Comparison of ENCODE assay signal across 19 cellular contexts in the genomic region with DNA sequence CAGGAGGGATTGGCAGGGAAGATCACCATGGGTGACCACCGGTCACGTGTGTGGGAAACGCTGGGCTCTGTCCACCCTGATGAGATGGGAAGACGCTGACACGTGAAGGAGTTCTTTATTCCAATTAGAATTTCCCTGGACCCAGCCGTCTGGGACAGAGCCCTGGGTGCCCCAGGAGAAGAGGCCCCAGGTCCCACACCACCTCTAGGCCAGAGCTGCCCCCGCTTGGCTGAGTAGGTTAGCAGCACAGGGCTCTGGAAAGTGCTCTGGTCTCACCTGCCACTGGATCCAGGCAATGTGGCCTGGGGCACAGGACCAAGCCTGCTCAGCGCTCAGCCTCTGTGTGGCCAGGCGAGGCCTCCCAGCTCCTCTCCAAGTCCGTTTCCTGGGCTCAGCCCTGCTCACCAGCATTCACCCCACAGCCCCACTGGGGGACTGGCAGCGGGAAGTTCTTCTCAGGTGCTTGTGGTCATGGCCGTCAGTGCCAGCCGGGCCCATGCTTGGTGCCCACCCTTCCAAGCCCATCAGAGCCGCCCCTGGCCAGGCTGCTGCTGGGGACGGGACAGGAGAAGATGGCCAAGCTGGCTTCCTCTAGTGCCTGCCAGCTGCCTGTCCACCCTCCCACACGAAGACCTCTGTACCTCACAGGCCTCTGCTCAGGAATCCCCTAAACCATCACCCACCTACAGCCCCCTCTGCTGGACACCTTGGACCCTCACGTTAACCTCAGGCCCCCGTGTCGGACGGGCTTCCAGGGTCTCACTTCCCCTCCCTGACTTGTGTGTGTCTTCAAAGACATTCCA.
A peak's percentile ranks its signal among the peaks of the same experiment; 100 is the strongest.
DNase-seq lines count a peak whose midpoint lies in the region; ATAC-seq and TF ChIP-seq lines count a peak whose summit lies in the region.
"Had no signal": no experiment of that assay in that cellular context is flagged by ENCODE, and none has a peak within 500 bp of the region (broad histone marks: within the 10 kb centered on the region; RNA-seq: fewer than 3 reads in every experiment).

No MANE protein-coding gene starts in this region.

- peak overlapping the region; percentile 47 for H4K91ac ChIP-seq in neuronal stem cell (ENCODE audit: low read depth, low read length, poor library complexity)

- H3K9ac ChIP-seq in Karpas-422 (ENCODE audit: low read length) (no peak overlapping the region), endodermal cell (ENCODE audit: extremely low read depth, low read length, poor library complexity, severe bottlenecking) (no peak overlapping the region), neuronal stem cell (ENCODE audit: low read depth, low read length, poor library complexity) (peak overlapping the region; percentile 30)

- H3K4me2 ChIP-seq in Karpas-422 (ENCODE audit: low read depth, low read length, poor library complexity, severe bottlenecking) (no peak overlapping the region), neuronal stem cell (ENCODE audit: insufficient read depth, low read length, poor library complexity, severe bottlenecking) (no peak overlapping the region)

- no peaks in the 10 kb centered on the region for H3K9me2 ChIP-seq in Karpas-422 (replicated peaks; ENCODE audit: insufficient read depth, low read length)

- 85 to 94% methylated on average over 8 to 20 of the region's 20 CpGs for WGBS in endodermal cell (ENCODE audit: insufficient coverage in 1 of 2, insufficient read length in 1 of 2), 2 experiments
- no CpG with 5 or more reads among the region's 20 CpGs for WGBS in neuronal stem cell (ENCODE audit: extremely low coverage in 2 of 2, insufficient read length in 2 of 2, insufficient replicate concordance in 1 of 2), 2 donors

- peak; percentile 71 for TF ChIP-seq CTCF in endodermal cell (conservative IDR thresholded peaks at IDR 0.05)

- no peak for ATAC-seq in HG03439 (IDR thresholded peaks at IDR 0.05; ENCODE audit: unreplicated experiment)
- ATAC-seq: activated T-helper 17 cell treated with anti-CD3 and anti-CD28 coated beads, Interleukin-2, amount 50 U/mL, for 72 hours; heart right ventricle; left colon had no signal

- H2AK5ac ChIP-seq in neuronal stem cell (ENCODE audit: low read depth, low read length), result peak overlapping the region; percentile 98

- no peak overlapping the region for H3K27ac Mint-ChIP-seq in endodermal cell
- H3K27ac Mint-ChIP-seq: activated T-helper 17 cell treated with anti-CD3 and anti-CD28 coated beads, Interleukin-2, amount 50 U/mL, for 72 hours had no signal

- peak overlapping the region; percentile 86 for H3K18ac ChIP-seq in neuronal stem cell (ENCODE audit: low read length)

- H3K9me3 Mint-ChIP-seq in endodermal cell, result no peaks in the 10 kb centered on the region
- H3K9me3 Mint-ChIP-seq: activated T-helper 17 cell treated with anti-CD3 and anti-CD28 coated beads, Interleukin-2, amount 50 U/mL, for 72 hours had no signal

- H2BK12ac ChIP-seq in neuronal stem cell (ENCODE audit: low read length), result peak overlapping the region; percentile 82

- in situ Hi-C loops in KBM-7 (cut with MboI; ENCODE audit: low pct_unique_long_range_greater_than_20kb, low sequenced_read_pairs), result loop anchor here (25.0 kb wide), 1 partner anchor 169 kb away; the partner anchor contains the start of gene FGF19

- no peak overlapping the region for H3K27ac ChIP-seq in Karpas-422 (ENCODE audit: low read length)
- H3K27ac ChIP-seq in endodermal cell (ENCODE audit: low read depth, low read length), result no peak overlapping the region
- no peak overlapping the region for H3K27ac ChIP-seq in neuronal stem cell (replicated peaks; ENCODE audit: low read length)
- H3K27ac ChIP-seq: adrenal gland, heart right ventricle, right atrium auricular region, transverse colon had no signal

- no peaks in the 10 kb centered on the region for H3K27me3 Mint-ChIP-seq in endodermal cell (ENCODE audit: insufficient read depth)

- H3K9me3 ChIP-seq in Karpas-422 (ENCODE audit: low read length), result no peaks in the 10 kb centered on the region
- no peaks in the 10 kb centered on the region for H3K9me3 ChIP-seq in endodermal cell (ENCODE audit: control insufficient read depth, low read length)
- no peaks in the 10 kb centered on the region for H3K9me3 ChIP-seq in neuronal stem cell (replicated peaks in 1 of 2; ENCODE audit: control insufficient read depth in 2 of 2, insufficient read depth in 1 of 2, low read depth in 1 of 2, low read length in 2 of 2)
- H3K9me3 ChIP-seq: adrenal gland, heart right ventricle, right atrium auricular region, transverse colon had no signal

- H3K4me1 Mint-ChIP-seq in endodermal cell, result no peaks in the 10 kb centered on the region
- H3K4me1 Mint-ChIP-seq: activated T-helper 17 cell treated with anti-CD3 and anti-CD28 coated beads, Interleukin-2, amount 50 U/mL, for 72 hours had no signal

- peak overlapping the region; percentile 96 for H3K14ac ChIP-seq in neuronal stem cell (ENCODE audit: low read length)

- no peaks in the 10 kb centered on the region for H3K36me3 Mint-ChIP-seq in endodermal cell (ENCODE audit: low read depth)

- no peak overlapping the region for H3K4me3 Mint-ChIP-seq in endodermal cell
- H3K4me3 Mint-ChIP-seq: activated T-helper 17 cell treated with anti-CD3 and anti-CD28 coated beads, Interleukin-2, amount 50 U/mL, for 72 hours had no signal

- H4K8ac ChIP-seq in neuronal stem cell (ENCODE audit: low read depth, low read length), result no peak overlapping the region

- peak overlapping the region; percentile 98 for H2BK15ac ChIP-seq in neuronal stem cell (ENCODE audit: low read length)

- peak overlapping the region; percentile 59 for H3K4ac ChIP-seq in neuronal stem cell (ENCODE audit: low read length)

- no peaks in the 10 kb centered on the region for H3K79me2 ChIP-seq in Karpas-422 (ENCODE audit: low read length)

- H3K36me3 ChIP-seq in Karpas-422 (ENCODE audit: insufficient read depth, low read length), result no peaks in the 10 kb centered on the region
- H3K36me3 ChIP-seq in endodermal cell (ENCODE audit: control insufficient read depth, insufficient read depth, low read length), result no peaks in the 10 kb centered on the region
- no peaks in the 10 kb centered on the region for H3K36me3 ChIP-seq in neuronal stem cell (replicated peaks in 1 of 2; ENCODE audit: control insufficient read depth in 2 of 2, insufficient read depth in 2 of 2, low read length in 2 of 2)
- H3K36me3 ChIP-seq: adrenal gland, heart right ventricle, right atrium auricular region, transverse colon had no signal

- H2AFZ ChIP-seq in Karpas-422 (ENCODE audit: low read length) (no peak overlapping the region), neuronal stem cell (ENCODE audit: low read length) (no peak overlapping the region)

- no peaks in the 10 kb centered on the region for H3K27me3 ChIP-seq in Karpas-422 (ENCODE audit: low read length)
- no peaks in the 10 kb centered on the region for H3K27me3 ChIP-seq in endodermal cell (ENCODE audit: control insufficient read depth, insufficient read depth, low read length, poor library complexity, severe bottlenecking)
- peaks cover 0 to 3% (median 2%) of the 10 kb centered on the region in 3 experiments for H3K27me3 ChIP-seq in neuronal stem cell (ENCODE audit: control insufficient read depth in 3 of 3, insufficient read depth in 3 of 3, low read depth in 1 of 3, low read length in 3 of 3)
- H3K27me3 ChIP-seq: adrenal gland, right atrium auricular region, transverse colon had no signal

- no peak overlapping the region for H3K23ac ChIP-seq in neuronal stem cell (ENCODE audit: low read depth, low read length, poor library complexity)

- H2BK120ac ChIP-seq in neuronal stem cell (ENCODE audit: low read depth, low read length), result peak overlapping the region; percentile 44

- H3K4me3 ChIP-seq in Karpas-422 (ENCODE audit: low read length) (no peak overlapping the region), endodermal cell (ENCODE audit: low read length) (no peak overlapping the region), neuronal stem cell (ENCODE audit: low read length in 2 of 2) (no peak overlapping the region)
- H3K4me3 ChIP-seq: adrenal gland, heart right ventricle, right atrium auricular region, transverse colon had no signal

- H4K20me1 ChIP-seq in Karpas-422 (ENCODE audit: insufficient read depth, low read depth, low read length), result no peaks in the 10 kb centered on the region

- no peaks in the 10 kb centered on the region for H3K4me1 ChIP-seq in Karpas-422 (ENCODE audit: low read length)
- H3K4me1 ChIP-seq in endodermal cell (ENCODE audit: control insufficient read depth, insufficient read depth, low read length), result no peaks in the 10 kb centered on the region
- peaks cover 0 to 5% of the 10 kb centered on the region in 2 donors for H3K4me1 ChIP-seq in neuronal stem cell (ENCODE audit: control insufficient read depth in 2 of 2, insufficient read depth in 1 of 2, low read depth in 1 of 2, low read length in 2 of 2)
- H3K4me1 ChIP-seq: adrenal gland, heart right ventricle, right atrium auricular region, transverse colon had no signal

- H3K79me1 ChIP-seq in neuronal stem cell (ENCODE audit: low read depth, low read length), result no peaks in the 10 kb centered on the region

- H2BK5ac ChIP-seq in neuronal stem cell (ENCODE audit: low read length), result no peak overlapping the region

- peak; percentile 3 for DNase-seq in DMS 273 (lab: John Stamatoyannopoulos, UW; ENCODE audit: unreplicated experiment)
- no peak for DNase-seq in DMS 273 treated with DMSO at 0.1 percent for 48 hours (lab: John Stamatoyannopoulos, UW)
- DNase-seq in Karpas-422, result peak; percentile 52
- DNase-seq in endodermal cell, result peak; percentile 85
- DNase-seq in neuronal stem cell (ENCODE audit: low spot score), result no peak
- DNase-seq in AG08395 (ENCODE audit: low spot score), result no peak
- DNase-seq in KBM-7, result no peak
- DNase-seq: activated CD4-positive, alpha-beta T cell treated with anti-CD3 and anti-CD28 coated beads, Interleukin-2, amount 50 U/mL, for 48 hours; heart right ventricle; Kasumi-1; left colon; NCI-H187 treated with DMSO at 0.1 percent for 48 hours; NCI-H510A; stimulated activated CD4-positive, alpha-beta T cell treated with anti-CD3 and anti-CD28 coated beads, Interleukin-4, amount 100 ng/mL, for 24 hours; transverse colon had no signal

Comparison
In these comparisons a context has a peak if more than half of its experiments do, and no peak if none do; other contexts are left out.
1. DNase-seq: peak in DMS 273 (single experiment), Karpas-422 (single experiment) and endodermal cell (single experiment); none in DMS 273 treated with DMSO at 0.1 percent for 48 hours (single experiment), neuronal stem cell (single experiment), AG08395 (single experiment) and KBM-7 (single experiment).